Comparison of ENCODE assay signal across 23 cellular contexts in genomic region chr3:138740057-138740456, GRCh38.
"Had no signal": no experiment of that assay in that cellular context is flagged by ENCODE, and none has a peak within 500 bp of the region (broad histone marks: within the 10 kb centered on the region; RNA-seq: fewer than 3 reads in every experiment).

No MANE protein-coding gene starts in this region.

- DNase-seq: IMR-90; Karpas-422; KG1; MG63; NCI-H1092 treated with DMSO at 0.1 percent for 48 hours; NCI-H1436; NCI-H187; NCI-H2029; NCI-H2081 treated with DMSO at 0.1 percent for 48 hours; NCI-H2171; NCI-H226; NCI-H446; NCI-H510A; NCI-H524 treated with DMSO at 0.1 percent for 48 hours; NCI-H69; NCI-H774; NK-92 treated with Interleukin-12 subunit alpha and Interleukin-12 subunit beta, amount 100 ng/mL, for 24 hours; PC-3; SHP77; SK-N-SH had no signal

- ATAC-seq: HepG2, Panc1, PC-3 had no signal

- H3K9ac ChIP-seq: SK-N-SH had no signal

- H3K27ac ChIP-seq: RWPE1 had no signal

- H3K27me3 ChIP-seq: MG63 had no signal

- H3K4me3 ChIP-seq: MG63 had no signal

- H3K9me3 ChIP-seq: MG63, SK-N-SH had no signal

- H3K4me2 ChIP-seq: SK-N-SH had no signal
